ENCODE assay signal across 8 cellular contexts in genomic region chr20:19661717-19662637, GRCh38.
A peak's percentile ranks its signal among the peaks of the same experiment; 100 is the strongest.
DNase-seq lines count a peak whose midpoint lies in the region; ATAC-seq and FAIRE-seq lines count a peak whose summit lies in the region.

No MANE protein-coding gene starts in this region.

- DNase-seq in NCI-H510A treated with DMSO at 0.1 percent for 48 hours (lab: John Stamatoyannopoulos, UW) (peak; percentile 92), epidermal melanocyte (ENCODE audit: insufficient read length, low spot score) (peak; percentile 56), middle frontal gyrus (ENCODE audit: extremely low spot score, low spot score) (peak; percentile 82), superior temporal gyrus (ENCODE audit: extremely low spot score) (peak; percentile 94)
- peak; percentile 58 for DNase-seq in activated CD4-positive, alpha-beta T cell treated with anti-CD3 and anti-CD28 coated beads for 48 hours

- peak; percentile 28 for FAIRE-seq in G401.6 (lab: Jason Lieb, UNC)

- ATAC-seq in HG03280 (IDR thresholded peaks at IDR 0.05; ENCODE audit: unreplicated experiment): peak; percentile 40
- no peak for ATAC-seq in HG03521 (IDR thresholded peaks at IDR 0.05; ENCODE audit: unreplicated experiment)
